In genomic region chr16:2513405-2514332, GRCh38 we compare ENCODE assay signal across 1 cellular context.
TF ChIP-seq lines count a peak whose summit lies in the region.

TSS of gene ATP6V0C (plus strand) at chr16:2513952. CDS start at chr16:2514104, 152 bp downstream.

TF ChIP-seq in HepG2, 621 proteins besides CTCF, POLR2A, EP300 and RAD21 (continued from another document and continues in another):
- TF ChIP-seq BCLAF1 (IDR thresholded peaks at IDR 0.05) (no peak), ZNF710 (CRISPR knock-in tag; IDR thresholded peaks at IDR 0.05; ENCODE audit: borderline replicate concordance) (no peak), ZNF770 (CRISPR knock-in tag; IDR thresholded peaks at IDR 0.05) (peak; percentile 70; the same call in 1 of the 2 replicates), ZNF550 (CRISPR knock-in tag; IDR thresholded peaks at IDR 0.05; ENCODE audit: borderline replicate concordance) (no peak), ETS1 (CRISPR knock-in tag; IDR thresholded peaks at IDR 0.05) (no peak), KMT2B (CRISPR knock-in tag; IDR thresholded peaks at IDR 0.05) (no peak), ZNF232 (CRISPR knock-in tag; IDR thresholded peaks at IDR 0.05; ENCODE audit: borderline replicate concordance) (no peak), ZNF841 (CRISPR knock-in tag; IDR thresholded peaks at IDR 0.05; ENCODE audit: borderline replicate concordance) (no peak), ZUFSP (CRISPR knock-in tag; IDR thresholded peaks at IDR 0.05; ENCODE audit: borderline replicate concordance) (no peak), NR2C2 (CRISPR knock-in tag; IDR thresholded peaks at IDR 0.05; ENCODE audit: borderline replicate concordance) (peak; percentile 70), ELF4 (CRISPR knock-in tag; IDR thresholded peaks at IDR 0.05; ENCODE audit: borderline replicate concordance) (peak; percentile 31; the same call in 1 of the 2 replicates), ZNF441 (CRISPR knock-in tag; IDR thresholded peaks at IDR 0.05; ENCODE audit: borderline replicate concordance) (0 out of 2 replicates have a peak, but pooled peaks have one; percentile 18), ZNF569 (CRISPR knock-in tag; IDR thresholded peaks at IDR 0.05; ENCODE audit: borderline replicate concordance) (no peak), ZFP36L1 (CRISPR knock-in tag; IDR thresholded peaks at IDR 0.05) (no peak), ZNF503 (CRISPR knock-in tag; IDR thresholded peaks at IDR 0.05) (no peak), ZNF317 (CRISPR knock-in tag; IDR thresholded peaks at IDR 0.05) (no peak), RNF219 (CRISPR knock-in tag; IDR thresholded peaks at IDR 0.05) (no peak), ELK4 (CRISPR knock-in tag; IDR thresholded peaks at IDR 0.05; ENCODE audit: borderline replicate concordance) (no peak), ZBTB14 (CRISPR knock-in tag; IDR thresholded peaks at IDR 0.05) (peak; percentile 73), ZNF44 (CRISPR knock-in tag; IDR thresholded peaks at IDR 0.05) (no peak), ZNF3 (CRISPR knock-in tag; IDR thresholded peaks at IDR 0.05) (no peak), ZNF713 (CRISPR knock-in tag; IDR thresholded peaks at IDR 0.05) (no peak), KLF9 (CRISPR knock-in tag; IDR thresholded peaks at IDR 0.05; ENCODE audit: low read depth) (no peak), ZNF326 (CRISPR knock-in tag; IDR thresholded peaks at IDR 0.05; ENCODE audit: borderline replicate concordance) (no peak), ZNF724P (CRISPR knock-in tag; IDR thresholded peaks at IDR 0.05; ENCODE audit: borderline replicate concordance) (no peak), SETDB1 (CRISPR knock-in tag; IDR thresholded peaks at IDR 0.05; ENCODE audit: borderline replicate concordance) (no peak), MIER2 (CRISPR knock-in tag; IDR thresholded peaks at IDR 0.05) (no peak), ZBTB44 (CRISPR knock-in tag; IDR thresholded peaks at IDR 0.05) (no peak), ARID2 (CRISPR knock-in tag; IDR thresholded peaks at IDR 0.05; ENCODE audit: borderline replicate concordance) (no peak), ZBTB7B (CRISPR knock-in tag; IDR thresholded peaks at IDR 0.05) (no peak), ZNF414 (CRISPR knock-in tag; IDR thresholded peaks at IDR 0.05) (no peak), ZNF329 (CRISPR knock-in tag; IDR thresholded peaks at IDR 0.05; ENCODE audit: low read depth) (no peak), NFIB (CRISPR knock-in tag; IDR thresholded peaks at IDR 0.05; ENCODE audit: borderline replicate concordance) (no peak), IRF9 (CRISPR knock-in tag; IDR thresholded peaks at IDR 0.05; ENCODE audit: borderline replicate concordance) (no peak), SRSF9 (IDR thresholded peaks at IDR 0.05; ENCODE audit: borderline replicate concordance, insufficient read depth, low read depth, low read length, poor library complexity, severe bottlenecking) (no peak), ZNF138 (CRISPR knock-in tag; IDR thresholded peaks at IDR 0.05; ENCODE audit: low read depth) (no peak), NCOA1 (CRISPR knock-in tag; IDR thresholded peaks at IDR 0.05) (no peak), BRCA1 (CRISPR knock-in tag; IDR thresholded peaks at IDR 0.05) (0 out of 2 replicates have a peak, but pooled peaks have one; percentile 32), HOXA3 (CRISPR knock-in tag; IDR thresholded peaks at IDR 0.05) (peak; percentile 97), CBFB (CRISPR knock-in tag; IDR thresholded peaks at IDR 0.05) (peak; percentile 54; the same call in 1 of the 2 replicates), CHCHD3 (CRISPR knock-in tag; IDR thresholded peaks at IDR 0.05) (0 out of 2 replicates have a peak, but pooled peaks have one; percentile 85)
